1 cellular context compared by ENCODE assay signal in the genomic region with DNA sequence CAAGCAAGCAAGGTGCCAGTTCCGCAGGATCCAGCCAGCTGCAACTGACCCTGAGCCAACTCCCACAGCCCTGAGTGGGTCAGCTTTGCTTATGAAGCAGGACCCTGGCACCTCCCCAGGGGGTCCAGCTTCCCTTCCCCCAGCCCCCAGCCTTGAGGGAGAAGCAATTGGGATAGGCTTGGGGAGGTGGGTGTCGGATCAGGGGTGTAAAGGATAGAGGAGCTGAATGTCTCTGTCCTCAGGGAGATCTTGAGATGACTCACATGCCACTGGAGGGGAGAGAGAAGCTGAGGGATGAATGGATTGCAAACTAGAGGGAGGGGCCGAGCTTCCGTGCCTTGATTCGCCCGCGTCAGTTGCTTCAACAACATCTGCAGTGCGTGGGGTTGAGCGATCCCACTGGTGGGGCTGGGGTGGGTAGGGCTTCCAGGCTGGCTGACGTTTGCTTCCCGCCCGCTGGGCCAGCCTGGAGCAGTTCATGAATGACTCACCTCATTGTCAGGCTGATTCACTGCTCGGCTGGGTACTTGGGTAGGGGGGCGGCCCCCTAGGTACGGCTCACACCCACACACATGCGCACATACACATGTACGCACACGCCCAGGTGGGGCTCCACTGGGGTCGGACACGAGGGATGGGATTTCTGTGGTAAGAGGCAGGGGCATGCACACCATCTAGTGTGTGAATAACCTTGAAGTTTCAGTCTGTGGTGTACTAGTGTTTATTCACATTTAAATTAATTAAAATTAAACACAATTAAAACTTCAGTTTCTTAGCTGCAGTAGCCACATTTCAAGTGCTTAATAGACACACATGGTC.
TF ChIP-seq lines count a peak whose summit lies in the region.

No MANE protein-coding gene starts in this region.

TF ChIP-seq in K562, 482 proteins besides CTCF, POLR2A, EP300 and RAD21 (continued from another document and continues in another):
- peak; percentile 12; the same call in 1 of the 2 replicates for TF ChIP-seq CC2D1A (IDR thresholded peaks at IDR 0.05)
- no peak for TF ChIP-seq ZNF589 (CRISPR knock-in tag; IDR thresholded peaks at IDR 0.05; ENCODE audit: low read depth)
- TF ChIP-seq RFX5 (IDR thresholded peaks at IDR 0.05; ENCODE audit: low read depth, low read length): no peak
- no peak for TF ChIP-seq YBX1 (IDR thresholded peaks at IDR 0.05)
- no peak for TF ChIP-seq NR2C1 (IDR thresholded peaks at IDR 0.05)
- no peak for TF ChIP-seq NR2C1 (tag; IDR thresholded peaks at IDR 0.05)
- TF ChIP-seq, protein P1, sequence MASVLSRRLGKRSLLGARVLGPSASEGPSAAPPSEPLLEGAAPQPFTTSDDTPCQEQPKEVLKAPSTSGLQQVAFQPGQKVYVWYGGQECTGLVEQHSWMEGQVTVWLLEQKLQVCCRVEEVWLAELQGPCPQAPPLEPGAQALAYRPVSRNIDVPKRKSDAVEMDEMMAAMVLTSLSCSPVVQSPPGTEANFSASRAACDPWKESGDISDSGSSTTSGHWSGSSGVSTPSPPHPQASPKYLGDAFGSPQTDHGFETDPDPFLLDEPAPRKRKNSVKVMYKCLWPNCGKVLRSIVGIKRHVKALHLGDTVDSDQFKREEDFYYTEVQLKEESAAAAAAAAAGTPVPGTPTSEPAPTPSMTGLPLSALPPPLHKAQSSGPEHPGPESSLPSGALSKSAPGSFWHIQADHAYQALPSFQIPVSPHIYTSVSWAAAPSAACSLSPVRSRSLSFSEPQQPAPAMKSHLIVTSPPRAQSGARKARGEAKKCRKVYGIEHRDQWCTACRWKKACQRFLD (CRISPR knock-in tag; IDR thresholded peaks at IDR 0.05): no peak
- TF ChIP-seq, protein P2, sequence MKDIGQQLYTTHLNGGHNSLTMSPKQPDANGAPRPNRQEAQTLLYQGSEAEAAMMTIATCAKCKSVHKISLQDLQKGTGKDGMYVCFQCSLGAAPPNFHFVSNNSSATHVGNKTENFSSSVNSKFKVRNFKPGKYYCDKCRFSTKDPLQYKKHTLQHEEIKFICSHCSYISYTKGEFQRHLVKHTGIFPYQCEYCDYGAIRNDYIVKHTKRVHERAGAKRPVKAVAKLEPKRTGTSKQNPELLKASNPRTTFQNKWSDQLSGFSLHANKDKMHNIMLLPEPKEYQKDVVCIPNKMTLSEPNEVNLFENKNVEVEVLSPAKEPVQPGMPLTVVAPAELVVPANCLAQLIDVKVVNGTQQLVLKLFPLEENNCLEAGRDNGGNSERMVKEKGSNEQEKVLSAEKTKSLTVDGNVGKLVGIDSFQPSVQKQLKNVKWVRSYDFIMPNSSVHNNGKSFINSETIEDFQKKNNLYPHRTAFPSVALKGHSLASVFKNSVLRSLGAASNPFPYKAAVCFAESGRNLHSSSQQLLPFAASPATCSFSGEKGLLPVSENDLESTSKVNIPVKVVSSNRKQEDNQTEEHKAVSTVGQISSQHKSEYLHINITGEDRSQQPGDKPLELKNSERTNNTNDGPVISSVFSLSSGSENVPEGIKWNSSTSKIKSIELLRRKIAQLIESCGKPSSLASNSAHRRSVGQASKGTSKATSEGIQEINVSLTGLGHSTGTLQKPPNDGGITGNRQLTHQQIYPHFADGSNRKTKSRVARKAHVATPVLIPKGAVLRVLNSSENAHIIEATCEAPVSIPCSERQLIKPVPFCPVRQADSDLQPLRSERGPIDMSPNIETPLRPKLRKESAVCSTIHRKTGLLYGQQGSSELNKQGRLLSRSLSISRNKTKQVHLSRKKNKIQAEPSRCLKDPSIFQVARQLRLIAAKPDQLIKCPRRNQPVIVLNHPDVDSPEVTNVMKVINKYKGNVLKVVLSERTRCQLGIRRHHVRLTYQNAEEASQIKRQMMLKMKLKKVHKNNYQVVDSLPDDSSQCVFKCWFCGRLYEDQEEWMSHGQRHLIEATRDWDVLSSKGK (CRISPR knock-in tag; IDR thresholded peaks at IDR 0.05): no peak
- TF ChIP-seq TEAD1 (CRISPR knock-in tag; IDR thresholded peaks at IDR 0.05): no peak
- no peak for TF ChIP-seq PHB2 (IDR thresholded peaks at IDR 0.05; ENCODE audit: low read depth)
- TF ChIP-seq, protein P3, sequence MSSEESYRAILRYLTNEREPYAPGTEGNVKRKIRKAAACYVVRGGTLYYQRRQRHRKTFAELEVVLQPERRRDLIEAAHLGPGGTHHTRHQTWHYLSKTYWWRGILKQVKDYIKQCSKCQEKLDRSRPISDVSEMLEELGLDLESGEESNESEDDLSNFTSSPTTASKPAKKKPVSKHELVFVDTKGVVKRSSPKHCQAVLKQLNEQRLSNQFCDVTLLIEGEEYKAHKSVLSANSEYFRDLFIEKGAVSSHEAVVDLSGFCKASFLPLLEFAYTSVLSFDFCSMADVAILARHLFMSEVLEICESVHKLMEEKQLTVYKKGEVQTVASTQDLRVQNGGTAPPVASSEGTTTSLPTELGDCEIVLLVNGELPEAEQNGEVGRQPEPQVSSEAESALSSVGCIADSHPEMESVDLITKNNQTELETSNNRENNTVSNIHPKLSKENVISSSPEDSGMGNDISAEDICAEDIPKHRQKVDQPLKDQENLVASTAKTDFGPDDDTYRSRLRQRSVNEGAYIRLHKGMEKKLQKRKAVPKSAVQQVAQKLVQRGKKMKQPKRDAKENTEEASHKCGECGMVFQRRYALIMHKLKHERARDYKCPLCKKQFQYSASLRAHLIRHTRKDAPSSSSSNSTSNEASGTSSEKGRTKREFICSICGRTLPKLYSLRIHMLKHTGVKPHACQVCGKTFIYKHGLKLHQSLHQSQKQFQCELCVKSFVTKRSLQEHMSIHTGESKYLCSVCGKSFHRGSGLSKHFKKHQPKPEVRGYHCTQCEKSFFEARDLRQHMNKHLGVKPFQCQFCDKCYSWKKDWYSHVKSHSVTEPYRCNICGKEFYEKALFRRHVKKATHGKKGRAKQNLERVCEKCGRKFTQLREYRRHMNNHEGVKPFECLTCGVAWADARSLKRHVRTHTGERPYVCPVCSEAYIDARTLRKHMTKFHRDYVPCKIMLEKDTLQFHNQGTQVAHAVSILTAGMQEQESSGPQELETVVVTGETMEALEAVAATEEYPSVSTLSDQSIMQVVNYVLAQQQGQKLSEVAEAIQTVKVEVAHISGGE (CRISPR knock-in tag; IDR thresholded peaks at IDR 0.05): no peak
- TF ChIP-seq PTTG1 (tag; IDR thresholded peaks at IDR 0.05; ENCODE audit: low read depth): no peak
- 0 out of 2 replicates have a peak, but pooled peaks have one; percentile 18 for TF ChIP-seq NFIC (IDR thresholded peaks at IDR 0.05)
- TF ChIP-seq, protein P4, sequence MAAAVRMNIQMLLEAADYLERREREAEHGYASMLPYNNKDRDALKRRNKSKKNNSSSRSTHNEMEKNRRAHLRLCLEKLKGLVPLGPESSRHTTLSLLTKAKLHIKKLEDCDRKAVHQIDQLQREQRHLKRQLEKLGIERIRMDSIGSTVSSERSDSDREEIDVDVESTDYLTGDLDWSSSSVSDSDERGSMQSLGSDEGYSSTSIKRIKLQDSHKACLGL (CRISPR knock-in tag; IDR thresholded peaks at IDR 0.05; ENCODE audit: borderline replicate concordance, poor library complexity, severe bottlenecking): peak; percentile 36
- TF ChIP-seq CSDE1 (IDR thresholded peaks at IDR 0.05): no peak
- TF ChIP-seq ZC3H4 (CRISPR knock-in tag; IDR thresholded peaks at IDR 0.05; ENCODE audit: borderline replicate concordance): no peak
- peak; percentile 60 for TF ChIP-seq SOX6 (IDR thresholded peaks at IDR 0.05)
- peak; percentile 60; the same call in 1 of the 2 replicates for TF ChIP-seq MBD2 (IDR thresholded peaks at IDR 0.05; ENCODE audit: borderline replicate concordance, low read depth)
- peak; percentile 90 for TF ChIP-seq GATAD2A (IDR thresholded peaks at IDR 0.05)
- TF ChIP-seq NCOA2 (IDR thresholded peaks at IDR 0.05; ENCODE audit: partially characterized antibody in 2 of 2): no peak
- TF ChIP-seq EGR1 (conservative IDR thresholded peaks at IDR 0.05): peak; percentile 97
- TF ChIP-seq KLF6 (CRISPR knock-in tag; IDR thresholded peaks at IDR 0.05; ENCODE audit: borderline replicate concordance): no peak
- TF ChIP-seq, protein P5, sequence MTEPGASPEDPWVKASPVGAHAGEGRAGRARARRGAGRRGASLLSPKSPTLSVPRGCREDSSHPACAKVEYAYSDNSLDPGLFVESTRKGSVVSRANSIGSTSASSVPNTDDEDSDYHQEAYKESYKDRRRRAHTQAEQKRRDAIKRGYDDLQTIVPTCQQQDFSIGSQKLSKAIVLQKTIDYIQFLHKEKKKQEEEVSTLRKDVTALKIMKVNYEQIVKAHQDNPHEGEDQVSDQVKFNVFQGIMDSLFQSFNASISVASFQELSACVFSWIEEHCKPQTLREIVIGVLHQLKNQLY (CRISPR knock-in tag; conservative IDR thresholded peaks at IDR 0.05): no peak
- TF ChIP-seq, protein P6, sequence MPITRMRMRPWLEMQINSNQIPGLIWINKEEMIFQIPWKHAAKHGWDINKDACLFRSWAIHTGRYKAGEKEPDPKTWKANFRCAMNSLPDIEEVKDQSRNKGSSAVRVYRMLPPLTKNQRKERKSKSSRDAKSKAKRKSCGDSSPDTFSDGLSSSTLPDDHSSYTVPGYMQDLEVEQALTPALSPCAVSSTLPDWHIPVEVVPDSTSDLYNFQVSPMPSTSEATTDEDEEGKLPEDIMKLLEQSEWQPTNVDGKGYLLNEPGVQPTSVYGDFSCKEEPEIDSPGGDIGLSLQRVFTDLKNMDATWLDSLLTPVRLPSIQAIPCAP (CRISPR knock-in tag; IDR thresholded peaks at IDR 0.05; ENCODE audit: borderline replicate concordance): peak; percentile 83; the same call in 1 of the 2 replicates
- no peak for TF ChIP-seq MYBL2 (IDR thresholded peaks at IDR 0.05; ENCODE audit: low read depth)
- no peak for TF ChIP-seq MYBL2 (CRISPR knock-in tag; IDR thresholded peaks at IDR 0.05; ENCODE audit: borderline replicate concordance)
- TF ChIP-seq, protein P7, sequence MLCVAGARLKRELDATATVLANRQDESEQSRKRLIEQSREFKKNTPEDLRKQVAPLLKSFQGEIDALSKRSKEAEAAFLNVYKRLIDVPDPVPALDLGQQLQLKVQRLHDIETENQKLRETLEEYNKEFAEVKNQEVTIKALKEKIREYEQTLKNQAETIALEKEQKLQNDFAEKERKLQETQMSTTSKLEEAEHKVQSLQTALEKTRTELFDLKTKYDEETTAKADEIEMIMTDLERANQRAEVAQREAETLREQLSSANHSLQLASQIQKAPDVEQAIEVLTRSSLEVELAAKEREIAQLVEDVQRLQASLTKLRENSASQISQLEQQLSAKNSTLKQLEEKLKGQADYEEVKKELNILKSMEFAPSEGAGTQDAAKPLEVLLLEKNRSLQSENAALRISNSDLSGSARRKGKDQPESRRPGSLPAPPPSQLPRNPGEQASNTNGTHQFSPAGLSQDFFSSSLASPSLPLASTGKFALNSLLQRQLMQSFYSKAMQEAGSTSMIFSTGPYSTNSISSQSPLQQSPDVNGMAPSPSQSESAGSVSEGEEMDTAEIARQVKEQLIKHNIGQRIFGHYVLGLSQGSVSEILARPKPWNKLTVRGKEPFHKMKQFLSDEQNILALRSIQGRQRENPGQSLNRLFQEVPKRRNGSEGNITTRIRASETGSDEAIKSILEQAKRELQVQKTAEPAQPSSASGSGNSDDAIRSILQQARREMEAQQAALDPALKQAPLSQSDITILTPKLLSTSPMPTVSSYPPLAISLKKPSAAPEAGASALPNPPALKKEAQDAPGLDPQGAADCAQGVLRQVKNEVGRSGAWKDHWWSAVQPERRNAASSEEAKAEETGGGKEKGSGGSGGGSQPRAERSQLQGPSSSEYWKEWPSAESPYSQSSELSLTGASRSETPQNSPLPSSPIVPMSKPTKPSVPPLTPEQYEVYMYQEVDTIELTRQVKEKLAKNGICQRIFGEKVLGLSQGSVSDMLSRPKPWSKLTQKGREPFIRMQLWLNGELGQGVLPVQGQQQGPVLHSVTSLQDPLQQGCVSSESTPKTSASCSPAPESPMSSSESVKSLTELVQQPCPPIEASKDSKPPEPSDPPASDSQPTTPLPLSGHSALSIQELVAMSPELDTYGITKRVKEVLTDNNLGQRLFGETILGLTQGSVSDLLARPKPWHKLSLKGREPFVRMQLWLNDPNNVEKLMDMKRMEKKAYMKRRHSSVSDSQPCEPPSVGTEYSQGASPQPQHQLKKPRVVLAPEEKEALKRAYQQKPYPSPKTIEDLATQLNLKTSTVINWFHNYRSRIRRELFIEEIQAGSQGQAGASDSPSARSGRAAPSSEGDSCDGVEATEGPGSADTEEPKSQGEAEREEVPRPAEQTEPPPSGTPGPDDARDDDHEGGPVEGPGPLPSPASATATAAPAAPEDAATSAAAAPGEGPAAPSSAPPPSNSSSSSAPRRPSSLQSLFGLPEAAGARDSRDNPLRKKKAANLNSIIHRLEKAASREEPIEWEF (CRISPR knock-in tag; IDR thresholded peaks at IDR 0.05): no peak
- TF ChIP-seq, protein P8, sequence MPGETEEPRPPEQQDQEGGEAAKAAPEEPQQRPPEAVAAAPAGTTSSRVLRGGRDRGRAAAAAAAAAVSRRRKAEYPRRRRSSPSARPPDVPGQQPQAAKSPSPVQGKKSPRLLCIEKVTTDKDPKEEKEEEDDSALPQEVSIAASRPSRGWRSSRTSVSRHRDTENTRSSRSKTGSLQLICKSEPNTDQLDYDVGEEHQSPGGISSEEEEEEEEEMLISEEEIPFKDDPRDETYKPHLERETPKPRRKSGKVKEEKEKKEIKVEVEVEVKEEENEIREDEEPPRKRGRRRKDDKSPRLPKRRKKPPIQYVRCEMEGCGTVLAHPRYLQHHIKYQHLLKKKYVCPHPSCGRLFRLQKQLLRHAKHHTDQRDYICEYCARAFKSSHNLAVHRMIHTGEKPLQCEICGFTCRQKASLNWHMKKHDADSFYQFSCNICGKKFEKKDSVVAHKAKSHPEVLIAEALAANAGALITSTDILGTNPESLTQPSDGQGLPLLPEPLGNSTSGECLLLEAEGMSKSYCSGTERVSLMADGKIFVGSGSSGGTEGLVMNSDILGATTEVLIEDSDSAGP (CRISPR knock-in tag; IDR thresholded peaks at IDR 0.05): no peak
- TF ChIP-seq HIVEP1 (CRISPR knock-in tag; IDR thresholded peaks at IDR 0.05): no peak
- TF ChIP-seq ZNF586 (CRISPR knock-in tag; conservative IDR thresholded peaks at IDR 0.05): no peak
- TF ChIP-seq GABPA (tag; conservative IDR thresholded peaks at IDR 0.05; ENCODE audit: low read depth): no peak
- no peak for TF ChIP-seq RFX1 (IDR thresholded peaks at IDR 0.05)
- TF ChIP-seq HDAC3 (IDR thresholded peaks at IDR 0.05; ENCODE audit: borderline replicate concordance, partially characterized antibody): peak; percentile 26
- no peak for TF ChIP-seq WHSC1 (IDR thresholded peaks at IDR 0.05; ENCODE audit: low read length)
- TF ChIP-seq FOXA1 (IDR thresholded peaks at IDR 0.05; ENCODE audit: borderline replicate concordance): no peak
- no peak for TF ChIP-seq POLR3A (IDR thresholded peaks at IDR 0.05; ENCODE audit: borderline replicate concordance, extremely low read depth, insufficient read depth, insufficient read length)
- TF ChIP-seq, protein P9, sequence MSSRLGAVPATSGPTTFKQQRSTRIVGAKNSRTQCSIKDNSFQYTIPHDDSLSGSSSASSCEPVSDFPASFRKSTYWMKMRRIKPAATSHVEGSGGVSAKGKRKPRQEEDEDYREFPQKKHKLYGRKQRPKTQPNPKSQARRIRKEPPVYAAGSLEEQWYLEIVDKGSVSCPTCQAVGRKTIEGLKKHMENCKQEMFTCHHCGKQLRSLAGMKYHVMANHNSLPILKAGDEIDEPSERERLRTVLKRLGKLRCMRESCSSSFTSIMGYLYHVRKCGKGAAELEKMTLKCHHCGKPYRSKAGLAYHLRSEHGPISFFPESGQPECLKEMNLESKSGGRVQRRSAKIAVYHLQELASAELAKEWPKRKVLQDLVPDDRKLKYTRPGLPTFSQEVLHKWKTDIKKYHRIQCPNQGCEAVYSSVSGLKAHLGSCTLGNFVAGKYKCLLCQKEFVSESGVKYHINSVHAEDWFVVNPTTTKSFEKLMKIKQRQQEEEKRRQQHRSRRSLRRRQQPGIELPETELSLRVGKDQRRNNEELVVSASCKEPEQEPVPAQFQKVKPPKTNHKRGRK (tag; IDR thresholded peaks at IDR 0.05): no peak
- TF ChIP-seq, protein P10, sequence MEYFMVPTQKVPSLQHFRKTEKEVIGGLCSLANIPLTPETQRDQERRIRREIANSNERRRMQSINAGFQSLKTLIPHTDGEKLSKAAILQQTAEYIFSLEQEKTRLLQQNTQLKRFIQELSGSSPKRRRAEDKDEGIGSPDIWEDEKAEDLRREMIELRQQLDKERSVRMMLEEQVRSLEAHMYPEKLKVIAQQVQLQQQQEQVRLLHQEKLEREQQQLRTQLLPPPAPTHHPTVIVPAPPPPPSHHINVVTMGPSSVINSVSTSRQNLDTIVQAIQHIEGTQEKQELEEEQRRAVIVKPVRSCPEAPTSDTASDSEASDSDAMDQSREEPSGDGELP (CRISPR knock-in tag; IDR thresholded peaks at IDR 0.05; ENCODE audit: borderline replicate concordance): peak; percentile 93
